ENCODE assay signal across 1 cellular context in the genomic region with DNA sequence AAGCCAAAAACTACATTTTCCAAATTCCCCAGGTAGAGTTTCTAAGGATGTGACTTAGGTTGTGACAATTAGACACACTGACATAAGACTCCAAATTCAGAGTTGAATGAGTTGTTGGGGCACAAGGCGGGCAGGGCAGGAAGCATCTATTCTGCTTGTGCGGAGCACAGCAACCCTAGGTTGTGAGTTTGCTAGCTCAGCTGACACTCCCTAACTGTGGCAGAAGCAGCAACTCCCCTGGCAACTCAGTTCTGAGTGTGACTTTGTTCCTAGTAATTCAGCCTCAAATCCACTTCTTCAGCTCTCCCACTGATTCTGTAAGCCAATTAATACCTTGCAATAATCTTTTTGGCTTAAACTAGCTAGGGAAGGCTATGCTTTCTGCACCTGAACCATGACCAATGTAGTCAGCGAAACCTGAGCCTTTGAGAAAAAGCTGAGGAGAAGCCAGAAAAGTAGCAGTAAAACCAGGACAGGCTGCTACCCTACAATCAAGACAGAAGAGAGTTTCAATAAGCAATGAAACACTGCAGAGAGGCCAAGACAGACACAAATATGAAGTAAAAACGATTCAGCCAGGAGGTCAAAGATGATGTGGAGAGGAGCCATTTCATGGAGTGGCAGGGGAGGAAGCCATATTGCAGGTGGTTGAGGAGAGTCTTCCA.
TF ChIP-seq lines count a peak whose summit lies in the region.

No MANE protein-coding gene starts in this region.

TF ChIP-seq in SK-N-SH treated with all-trans-retinoic acid at 6 μM for 48 hours, 23 proteins besides CTCF, POLR2A, EP300 and RAD21 (continued from another document):
- TF ChIP-seq, protein P1, sequence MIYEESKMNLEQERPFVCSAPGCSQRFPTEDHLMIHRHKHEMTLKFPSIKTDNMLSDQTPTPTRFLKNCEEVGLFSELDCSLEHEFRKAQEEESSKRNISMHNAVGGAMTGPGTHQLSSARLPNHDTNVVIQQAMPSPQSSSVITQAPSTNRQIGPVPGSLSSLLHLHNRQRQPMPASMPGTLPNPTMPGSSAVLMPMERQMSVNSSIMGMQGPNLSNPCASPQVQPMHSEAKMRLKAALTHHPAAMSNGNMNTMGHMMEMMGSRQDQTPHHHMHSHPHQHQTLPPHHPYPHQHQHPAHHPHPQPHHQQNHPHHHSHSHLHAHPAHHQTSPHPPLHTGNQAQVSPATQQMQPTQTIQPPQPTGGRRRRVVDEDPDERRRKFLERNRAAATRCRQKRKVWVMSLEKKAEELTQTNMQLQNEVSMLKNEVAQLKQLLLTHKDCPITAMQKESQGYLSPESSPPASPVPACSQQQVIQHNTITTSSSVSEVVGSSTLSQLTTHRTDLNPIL (CRISPR knock-in tag; IDR thresholded peaks at IDR 0.05; ENCODE audit: low read depth), result no peak
- TF ChIP-seq TCF4 (CRISPR knock-in tag; IDR thresholded peaks at IDR 0.05; ENCODE audit: borderline replicate concordance), result no peak
- TF ChIP-seq ZNF70 (CRISPR knock-in tag; IDR thresholded peaks at IDR 0.05), result no peak
- no peak for TF ChIP-seq PPARA (CRISPR knock-in tag; IDR thresholded peaks at IDR 0.05; ENCODE audit: borderline replicate concordance)
- TF ChIP-seq SNAI2 (CRISPR knock-in tag; IDR thresholded peaks at IDR 0.05), result no peak
- TF ChIP-seq, protein P2, sequence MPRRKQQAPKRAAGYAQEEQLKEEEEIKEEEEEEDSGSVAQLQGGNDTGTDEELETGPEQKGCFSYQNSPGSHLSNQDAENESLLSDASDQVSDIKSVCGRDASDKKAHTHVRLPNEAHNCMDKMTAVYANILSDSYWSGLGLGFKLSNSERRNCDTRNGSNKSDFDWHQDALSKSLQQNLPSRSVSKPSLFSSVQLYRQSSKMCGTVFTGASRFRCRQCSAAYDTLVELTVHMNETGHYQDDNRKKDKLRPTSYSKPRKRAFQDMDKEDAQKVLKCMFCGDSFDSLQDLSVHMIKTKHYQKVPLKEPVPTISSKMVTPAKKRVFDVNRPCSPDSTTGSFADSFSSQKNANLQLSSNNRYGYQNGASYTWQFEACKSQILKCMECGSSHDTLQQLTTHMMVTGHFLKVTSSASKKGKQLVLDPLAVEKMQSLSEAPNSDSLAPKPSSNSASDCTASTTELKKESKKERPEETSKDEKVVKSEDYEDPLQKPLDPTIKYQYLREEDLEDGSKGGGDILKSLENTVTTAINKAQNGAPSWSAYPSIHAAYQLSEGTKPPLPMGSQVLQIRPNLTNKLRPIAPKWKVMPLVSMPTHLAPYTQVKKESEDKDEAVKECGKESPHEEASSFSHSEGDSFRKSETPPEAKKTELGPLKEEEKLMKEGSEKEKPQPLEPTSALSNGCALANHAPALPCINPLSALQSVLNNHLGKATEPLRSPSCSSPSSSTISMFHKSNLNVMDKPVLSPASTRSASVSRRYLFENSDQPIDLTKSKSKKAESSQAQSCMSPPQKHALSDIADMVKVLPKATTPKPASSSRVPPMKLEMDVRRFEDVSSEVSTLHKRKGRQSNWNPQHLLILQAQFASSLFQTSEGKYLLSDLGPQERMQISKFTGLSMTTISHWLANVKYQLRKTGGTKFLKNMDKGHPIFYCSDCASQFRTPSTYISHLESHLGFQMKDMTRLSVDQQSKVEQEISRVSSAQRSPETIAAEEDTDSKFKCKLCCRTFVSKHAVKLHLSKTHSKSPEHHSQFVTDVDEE (CRISPR knock-in tag; IDR thresholded peaks at IDR 0.05), result no peak
- TF ChIP-seq, protein P3, sequence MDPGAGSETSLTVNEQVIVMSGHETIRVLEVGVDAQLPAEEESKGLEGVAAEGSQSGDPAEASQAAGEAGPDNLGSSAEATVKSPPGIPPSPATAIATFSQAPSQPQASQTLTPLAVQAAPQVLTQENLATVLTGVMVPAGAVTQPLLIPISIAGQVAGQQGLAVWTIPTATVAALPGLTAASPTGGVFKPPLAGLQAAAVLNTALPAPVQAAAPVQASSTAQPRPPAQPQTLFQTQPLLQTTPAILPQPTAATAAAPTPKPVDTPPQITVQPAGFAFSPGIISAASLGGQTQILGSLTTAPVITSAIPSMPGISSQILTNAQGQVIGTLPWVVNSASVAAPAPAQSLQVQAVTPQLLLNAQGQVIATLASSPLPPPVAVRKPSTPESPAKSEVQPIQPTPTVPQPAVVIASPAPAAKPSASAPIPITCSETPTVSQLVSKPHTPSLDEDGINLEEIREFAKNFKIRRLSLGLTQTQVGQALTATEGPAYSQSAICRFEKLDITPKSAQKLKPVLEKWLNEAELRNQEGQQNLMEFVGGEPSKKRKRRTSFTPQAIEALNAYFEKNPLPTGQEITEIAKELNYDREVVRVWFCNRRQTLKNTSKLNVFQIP (CRISPR knock-in tag; IDR thresholded peaks at IDR 0.05; ENCODE audit: borderline replicate concordance, low read depth), result no peak
- no peak for TF ChIP-seq ISL1 (CRISPR knock-in tag; IDR thresholded peaks at IDR 0.05)
- no peak for TF ChIP-seq OSR1 (CRISPR knock-in tag; IDR thresholded peaks at IDR 0.05)
- no peak for TF ChIP-seq ZNF8 (CRISPR knock-in tag; IDR thresholded peaks at IDR 0.05)
- no peak for TF ChIP-seq ZFP3 (CRISPR knock-in tag; IDR thresholded peaks at IDR 0.05)
- TF ChIP-seq ZFP30 (CRISPR knock-in tag; IDR thresholded peaks at IDR 0.05), result no peak
- no peak for TF ChIP-seq TOX (CRISPR knock-in tag; IDR thresholded peaks at IDR 0.05; ENCODE audit: borderline replicate concordance)
- TF ChIP-seq ZNF565 (CRISPR knock-in tag; conservative IDR thresholded peaks at IDR 0.05; ENCODE audit: low read depth), result no peak
- TF ChIP-seq GLIS3 (CRISPR knock-in tag; IDR thresholded peaks at IDR 0.05), result no peak
- no peak for TF ChIP-seq RARB (CRISPR knock-in tag; IDR thresholded peaks at IDR 0.05)
- no peak for TF ChIP-seq ZC3H10 (CRISPR knock-in tag; IDR thresholded peaks at IDR 0.05)
- no peak for TF ChIP-seq BACH2 (CRISPR knock-in tag; IDR thresholded peaks at IDR 0.05; ENCODE audit: borderline replicate concordance)
